ENCODE assay signal across 10 cellular contexts in the genomic region with DNA sequence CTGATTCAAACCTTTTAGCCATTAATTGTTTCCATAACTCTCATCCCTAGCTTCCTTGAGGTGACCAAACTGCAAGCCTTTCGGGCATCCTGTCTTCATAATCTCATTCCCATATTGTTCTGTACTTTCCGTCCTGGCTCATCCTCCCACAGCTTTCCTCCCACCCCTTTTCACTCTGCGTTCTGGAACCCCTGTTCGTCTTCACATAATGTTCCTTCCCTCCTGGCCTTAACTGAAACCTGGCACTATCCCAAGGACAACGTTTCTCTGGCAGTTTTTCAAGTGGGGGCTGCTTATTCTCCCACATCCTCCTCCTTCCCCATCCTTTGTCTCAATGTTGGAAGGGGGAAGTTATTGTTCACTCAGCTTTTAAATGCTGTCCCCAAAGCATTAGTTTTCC. TPM values are rescaled to one million over a fixed set of nuclear protein-coding genes. Genes with fewer than 3 reads are reported as not detected.
DNase-seq lines count a peak whose midpoint lies in the region; ATAC-seq and TF ChIP-seq lines count a peak whose summit lies in the region.
"Had no signal": no experiment of that assay in that cellular context is flagged by ENCODE, and none has a peak within 500 bp of the region (broad histone marks: within the 10 kb centered on the region; RNA-seq: fewer than 3 reads in every experiment).

No MANE protein-coding gene starts in this region.

- H3K27ac ChIP-seq in HUES64 (ENCODE audit: low read depth, low read length), result no peak overlapping the region
- peak overlapping the region; percentile 91 for H3K27ac ChIP-seq in caudate nucleus (ENCODE audit: low read depth, low read length)
- H3K27ac ChIP-seq in muscle layer of duodenum (ENCODE audit: low read length), result no peak overlapping the region

- DNase-seq in AG10803 (ENCODE audit: low read depth) (no peak), caudate nucleus (lab: John Stamatoyannopoulos, UW) (peak in 32 of 61 donors; percentile 3 to 80 (median 24)), GM13976 (ENCODE audit: low spot score) (no peak), superior temporal gyrus (ENCODE audit: extremely low spot score) (no peak), SIG-M5 treated with dmso at 0.1 percent for 504 hours (lab: John Stamatoyannopoulos, UW; ENCODE audit: unreplicated experiment) (no peak)
- DNase-seq: NCI-H446 treated with DMSO at 0.1 percent for 48 hours; stimulated activated CD4-positive, alpha-beta T cell treated with anti-CD3 and anti-CD28 coated beads, Interleukin-4, amount 100 ng/mL, for 4 hours had no signal

- ATAC-seq in GM21390 (IDR thresholded peaks at IDR 0.05; ENCODE audit: unreplicated experiment), result no peak

- TF ChIP-seq CTCF in AG10803 (conservative IDR thresholded peaks at IDR 0.05; ENCODE audit: low read length) (no peak), GM13976 (IDR thresholded peaks at IDR 0.05; ENCODE audit: borderline replicate concordance, control extremely low read depth, extremely low read depth, insufficient read depth, missing control alignments) (no peak)

- no peak overlapping the region for H3K9ac ChIP-seq in HUES64 (ENCODE audit: low read depth, low read length)

- 91% methylated on average over 5 of the region's 5 CpGs for WGBS in HUES64

- peak overlapping the region; percentile 10; the same call in 1 of the 2 replicates for H3K4me3 ChIP-seq in AG10803 (ENCODE audit: low read length)
- peak overlapping the region; percentile 93 for H3K4me3 ChIP-seq in HUES64 (ENCODE audit: low read length)
- H3K4me3 ChIP-seq in muscle layer of duodenum (ENCODE audit: low read depth in 1 of 2, low read length in 2 of 2), result peak overlapping the region; percentile 80 to 93

- H3K36me3 ChIP-seq in HUES64 (ENCODE audit: insufficient read depth, low read length) (peaks cover 69% of the 10 kb centered on the region), muscle layer of duodenum (ENCODE audit: control insufficient read depth in 1 of 2, insufficient read depth in 2 of 2, low read length in 2 of 2) (peaks cover 51 to 52% of the 10 kb centered on the region in 2 donors)

- in situ Hi-C loops in GM13976 (cut with MboI; ENCODE audit: low sequenced_read_pairs, unreplicated experiment), result no loop called here

- peaks cover 18% of the 10 kb centered on the region; the same call in 1 of the 2 replicates for H3K9me3 ChIP-seq in HUES64 (ENCODE audit: insufficient read depth, low read depth, low read length)
- H3K9me3 ChIP-seq in muscle layer of duodenum (ENCODE audit: control insufficient read depth in 1 of 2, low read length in 2 of 2), result peaks cover 14 to 22% of the 10 kb centered on the region in 2 donors

- H3K4me1 ChIP-seq in HUES64 (ENCODE audit: insufficient read depth, low read length), result peaks cover 10% of the 10 kb centered on the region
- peaks cover 10 to 26% of the 10 kb centered on the region in 2 donors for H3K4me1 ChIP-seq in muscle layer of duodenum (ENCODE audit: control insufficient read depth in 1 of 2, insufficient read depth in 2 of 2, low read length in 2 of 2)

- H3K27me3 ChIP-seq in HUES64 (ENCODE audit: insufficient read depth, low read length), result no peaks in the 10 kb centered on the region
- no peaks in the 10 kb centered on the region for H3K27me3 ChIP-seq in muscle layer of duodenum (ENCODE audit: low read depth, low read length)

RNA-seq across cellular contexts. Expression of gene ZNF189, which starts 1.5 kb away (rescaled TPM):
- polyA plus RNA-seq in HUES64 (2013, experiment 1 of 2), result 9.3 TPM
- 10.3 TPM for polyA plus RNA-seq in HUES64 (2013, experiment 2 of 2)

RNA-seq across cellular contexts. Expression of gene MRPL50, which starts 1.7 kb away (rescaled TPM):
- 22.5 TPM for polyA plus RNA-seq in HUES64 (2013, experiment 1 of 2)
- polyA plus RNA-seq in HUES64 (2013, experiment 2 of 2), result 23.3 TPM

RNA-seq across cellular contexts. Expression of gene BAAT, which starts 15.3 kb away (rescaled TPM):
- polyA plus RNA-seq in HUES64 (2013, experiment 1 of 2), result 0.10 TPM
- 0.13 TPM for polyA plus RNA-seq in HUES64 (2013, experiment 2 of 2)

RNA-seq across cellular contexts. Expression of gene ALDOB, which starts 35.5 kb away (rescaled TPM):
- not detected for polyA plus RNA-seq in HUES64 (2013, experiment 1 of 2)
- 0.19 TPM for polyA plus RNA-seq in HUES64 (2013, experiment 2 of 2)

Comparison
In these comparisons a context has a peak if more than half of its experiments do, and no peak if none do; other contexts are left out.
1. DNase-seq: peak in caudate nucleus (32 of 61); none in AG10803 (single experiment), GM13976 (single experiment), superior temporal gyrus (single experiment) and SIG-M5 treated with dmso at 0.1 percent for 504 hours (single experiment).
2. H3K4me3 ChIP-seq: peak in every context shown above with its lines; median percentile 93 in HUES64; 86 in muscle layer of duodenum; 10 in AG10803.